Comparison of ENCODE assay signal across 13 cellular contexts in the genomic region with DNA sequence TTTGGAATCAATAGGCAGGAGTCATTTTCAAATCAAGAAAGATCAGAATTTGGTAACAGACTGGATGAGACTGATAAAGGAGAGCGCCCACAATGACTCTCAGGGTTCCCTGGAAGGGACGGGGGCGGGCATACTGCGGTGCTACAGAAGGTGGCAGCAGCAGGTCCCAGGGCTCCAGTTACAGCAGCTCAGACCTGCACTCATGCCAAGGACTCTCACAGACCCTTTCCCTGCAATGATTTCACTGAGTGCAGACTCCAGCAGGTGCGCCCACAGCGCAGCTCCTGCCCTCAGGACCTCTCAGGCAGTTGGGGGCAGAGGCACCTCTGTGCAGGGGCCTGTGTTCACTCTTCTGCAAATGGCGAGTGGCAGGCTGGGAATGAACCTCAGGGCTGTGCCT.
DNase-seq lines count a peak whose midpoint lies in the region; ATAC-seq and TF ChIP-seq lines count a peak whose summit lies in the region.
"Had no signal": no experiment of that assay in that cellular context is flagged by ENCODE, and none has a peak within 500 bp of the region (broad histone marks: within the 10 kb centered on the region; RNA-seq: fewer than 3 reads in every experiment).

No MANE protein-coding gene starts in this region.

- no peaks in the 10 kb centered on the region for H3K4me1 Mint-ChIP-seq in activated T-cell treated with anti-CD3 and anti-CD28 coated beads, Interleukin-2, amount 50 U/mL, for 4 hours (ENCODE audit: low read depth)
- H3K4me1 Mint-ChIP-seq in WTC11 (peaks cover 16% of the 10 kb centered on the region), progenitor cell of endocrine pancreas (ENCODE audit: low read depth) (peaks cover 23% of the 10 kb centered on the region)
- H3K4me1 Mint-ChIP-seq: activated CD4-positive, alpha-beta T cell treated with anti-CD3 and anti-CD28 coated beads for 36 hours had no signal

- no peaks in the 10 kb centered on the region for H3K4me1 ChIP-seq in spleen

- 90 to 97% (median 97%) methylated on average over 7 of the region's 7 CpGs for WGBS in spleen, 5 donors

- DNase-seq in activated T-cell treated with anti-CD3 and anti-CD28 coated beads, Interleukin-2, amount 50 U/mL, for 1 hour, result peak; percentile 9
- no peak for DNase-seq in activated T-cell treated with anti-CD3 and anti-CD28 coated beads, Interleukin-2, amount 50 U/mL, for 4 hours
- DNase-seq in NCI-H187 (lab: John Stamatoyannopoulos, UW) (peak; percentile 14 to 65), WTC11 (ENCODE audit: low spot score) (peak; percentile 13), spleen (peak; percentile 42), progenitor cell of endocrine pancreas (ENCODE audit: low spot score, unreplicated experiment) (no peak), NOMO-1 treated with dmso at 0.1 percent for 144 hours (lab: John Stamatoyannopoulos, UW; ENCODE audit: unreplicated experiment) (no peak)
- DNase-seq: activated CD4-positive, alpha-beta T cell treated with anti-CD3 and anti-CD28 coated beads for 36 hours; left colon; RPMI8226 had no signal

- H3K27me3 Mint-ChIP-seq in activated T-cell treated with anti-CD3 and anti-CD28 coated beads, Interleukin-2, amount 50 U/mL, for 4 hours (ENCODE audit: low read depth), result no peaks in the 10 kb centered on the region
- no peaks in the 10 kb centered on the region; the same call in 1 of the 2 replicates for H3K27me3 Mint-ChIP-seq in WTC11 (ENCODE audit: low read depth)
- H3K27me3 Mint-ChIP-seq in progenitor cell of endocrine pancreas, result peaks cover 4% of the 10 kb centered on the region
- H3K27me3 Mint-ChIP-seq: activated CD4-positive, alpha-beta T cell treated with anti-CD3 and anti-CD28 coated beads for 36 hours had no signal

- H3K9me3 Mint-ChIP-seq in activated T-cell treated with anti-CD3 and anti-CD28 coated beads, Interleukin-2, amount 50 U/mL, for 4 hours, result no peaks in the 10 kb centered on the region
- no peaks in the 10 kb centered on the region for H3K9me3 Mint-ChIP-seq in WTC11
- H3K9me3 Mint-ChIP-seq in progenitor cell of endocrine pancreas (ENCODE audit: low read depth), result no peaks in the 10 kb centered on the region
- H3K9me3 Mint-ChIP-seq: T-helper 1 cell treated with Interleukin-12 subunit alpha and Interleukin-12 subunit beta and Interleukin-4 antibody, amounts not matched to agents 30 μg/mL and 1 μg/mL, for 36 hours had no signal

- CTCF ChIA-PET in WTC11 (lab: Charles Lee), result interaction anchor here (0.9 to 1.6 kb wide), 3 partner anchors 9 to 43 kb away, joined by 3 to 6 read pairs (median 4); no protein-coding TSS in a partner anchor

- POLR2A ChIA-PET in WTC11 (lab: Charles Lee), result no interaction called here

- peaks cover 10% of the 10 kb centered on the region for H3K36me3 Mint-ChIP-seq in activated T-cell treated with anti-CD3 and anti-CD28 coated beads, Interleukin-2, amount 50 U/mL, for 4 hours (ENCODE audit: insufficient read depth)
- H3K36me3 Mint-ChIP-seq in WTC11 (no peaks in the 10 kb centered on the region), progenitor cell of endocrine pancreas (ENCODE audit: insufficient read depth) (peaks cover 2% of the 10 kb centered on the region)

- no peaks in the 10 kb centered on the region for H3K9me3 ChIP-seq in spleen

- no peak for ATAC-seq in activated T-cell treated with anti-CD3 and anti-CD28 coated beads, Interleukin-2, amount 50 U/mL, for 4 hours
- ATAC-seq in WTC11, result no peak; the same call in 1 of the 2 replicates
- no peak for ATAC-seq in GM21737 (IDR thresholded peaks at IDR 0.05; ENCODE audit: unreplicated experiment)
- ATAC-seq: activated CD4-positive, alpha-beta T cell treated with anti-CD3 and anti-CD28 coated beads for 36 hours had no signal

- no peak for TF ChIP-seq POLR2A in spleen (IDR thresholded peaks at IDR 0.05)

- H3K27ac Mint-ChIP-seq in WTC11 (no peak overlapping the region), progenitor cell of endocrine pancreas (no peak overlapping the region)
- H3K27ac Mint-ChIP-seq: activated CD4-positive, alpha-beta T cell treated with anti-CD3 and anti-CD28 coated beads for 36 hours; T-helper 1 cell treated with Interleukin-12 subunit alpha and Interleukin-12 subunit beta and Interleukin-4 antibody, amounts not matched to agents 30 μg/mL and 1 μg/mL, for 36 hours had no signal

- peaks cover 0 to 30% (median 8%) of the 10 kb centered on the region in 6 donors for H3K36me3 ChIP-seq in spleen

- no peaks in the 10 kb centered on the region for H3K27me3 ChIP-seq in spleen (replicated peaks in 1 of 7)

- intact Hi-C loops in spleen (cut with DNase I; ENCODE audit: low total_unique reads), result no loop called here

- no peak overlapping the region for H3K27ac ChIP-seq in spleen
- H3K27ac ChIP-seq: coronary artery had no signal

- TF ChIP-seq CTCF in WTC11 (IDR thresholded peaks at IDR 0.05) (no peak), spleen (IDR thresholded peaks at IDR 0.05 in 8 of 11, conservative IDR thresholded peaks at IDR 0.05 in 3 of 11) (no peak), progenitor cell of endocrine pancreas (IDR thresholded peaks at IDR 0.05; ENCODE audit: unreplicated experiment) (no peak)

- no peak overlapping the region for H3K4me3 ChIP-seq in spleen
- H3K4me3 ChIP-seq: coronary artery had no signal

- H3K4me3 Mint-ChIP-seq in activated T-cell treated with anti-CD3 and anti-CD28 coated beads, Interleukin-2, amount 50 U/mL, for 4 hours, result no peak overlapping the region
- H3K4me3 Mint-ChIP-seq in WTC11, result no peak overlapping the region
- no peak overlapping the region for H3K4me3 Mint-ChIP-seq in progenitor cell of endocrine pancreas (ENCODE audit: low read depth)
- H3K4me3 Mint-ChIP-seq: activated CD4-positive, alpha-beta T cell treated with anti-CD3 and anti-CD28 coated beads for 36 hours; T-helper 1 cell treated with Interleukin-12 subunit alpha and Interleukin-12 subunit beta and Interleukin-4 antibody, amounts not matched to agents 30 μg/mL and 1 μg/mL, for 36 hours had no signal

TF ChIP-seq in WTC11, 78 proteins besides CTCF, POLR2A, EP300 and RAD21:
- TF ChIP-seq EMX1 (CRISPR knock-in tag; IDR thresholded peaks at IDR 0.05) (no peak), ZNF416 (CRISPR knock-in tag; IDR thresholded peaks at IDR 0.05) (no peak), ZNF671 (CRISPR knock-in tag; IDR thresholded peaks at IDR 0.05) (no peak), JAZF1 (CRISPR knock-in tag; IDR thresholded peaks at IDR 0.05) (no peak)
- TF ChIP-seq, protein P1, sequence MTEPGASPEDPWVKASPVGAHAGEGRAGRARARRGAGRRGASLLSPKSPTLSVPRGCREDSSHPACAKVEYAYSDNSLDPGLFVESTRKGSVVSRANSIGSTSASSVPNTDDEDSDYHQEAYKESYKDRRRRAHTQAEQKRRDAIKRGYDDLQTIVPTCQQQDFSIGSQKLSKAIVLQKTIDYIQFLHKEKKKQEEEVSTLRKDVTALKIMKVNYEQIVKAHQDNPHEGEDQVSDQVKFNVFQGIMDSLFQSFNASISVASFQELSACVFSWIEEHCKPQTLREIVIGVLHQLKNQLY (CRISPR knock-in tag; IDR thresholded peaks at IDR 0.05), result no peak
- TF ChIP-seq, protein P2, sequence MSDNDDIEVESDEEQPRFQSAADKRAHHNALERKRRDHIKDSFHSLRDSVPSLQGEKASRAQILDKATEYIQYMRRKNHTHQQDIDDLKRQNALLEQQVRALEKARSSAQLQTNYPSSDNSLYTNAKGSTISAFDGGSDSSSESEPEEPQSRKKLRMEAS (CRISPR knock-in tag; IDR thresholded peaks at IDR 0.05), result no peak

Comparison
In these comparisons a context has a peak if more than half of its experiments do, and no peak if none do; other contexts are left out.
1. DNase-seq: peak in activated T-cell treated with anti-CD3 and anti-CD28 coated beads, Interleukin-2, amount 50 U/mL, for 1 hour (single experiment), NCI-H187 (2 of 2), WTC11 (single experiment) and spleen (single experiment); none in activated T-cell treated with anti-CD3 and anti-CD28 coated beads, Interleukin-2, amount 50 U/mL, for 4 hours (single experiment), progenitor cell of endocrine pancreas (single experiment) and NOMO-1 treated with dmso at 0.1 percent for 144 hours (single experiment).